In genomic region chr22:49550766-49551362, GRCh38 we compare ENCODE assay signal across 25 cellular contexts.
A peak's percentile ranks its signal among the peaks of the same experiment; 100 is the strongest.
DNase-seq lines count a peak whose midpoint lies in the region; ATAC-seq and TF ChIP-seq lines count a peak whose summit lies in the region.
"Had no signal": no experiment of that assay in that cellular context is flagged by ENCODE, and none has a peak within 500 bp of the region (broad histone marks: within the 10 kb centered on the region; RNA-seq: fewer than 3 reads in every experiment).

No MANE protein-coding gene starts in this region.

- TF ChIP-seq CTCF in WERI-Rb-1 (IDR thresholded peaks at IDR 0.05; ENCODE audit: low read depth, low read length) (peak; percentile 65), spleen (IDR thresholded peaks at IDR 0.05 in 8 of 11, conservative IDR thresholded peaks at IDR 0.05 in 3 of 11) (no peak)

- ATAC-seq in sciatic nerve = no peak
- no peak for ATAC-seq in HG02852 (IDR thresholded peaks at IDR 0.05; ENCODE audit: unreplicated experiment)
- ATAC-seq: CD8-positive, alpha-beta T cell; esophagus mucosa; naive thymus-derived CD4-positive, alpha-beta T cell; stimulated activated naive CD8-positive, alpha-beta T cell treated with anti-CD3 and anti-CD28 coated beads, Interleukin-15, Interleukin-2, amounts not matched to agents 100 U/mL and 50 U/mL, for 24 hours had no signal

- no peak overlapping the region for H3K27ac ChIP-seq in WERI-Rb-1
- no peak overlapping the region for H3K27ac ChIP-seq in spleen
- H3K27ac ChIP-seq: hepatocyte, ovary, tibial artery had no signal

- peak; percentile 34 for DNase-seq in activated effector memory CD4-positive, alpha-beta T cell treated with anti-CD3 and anti-CD28 coated beads, Interleukin-2, amount 50 U/mL, for 16 hours
- DNase-seq in activated effector memory CD4-positive, alpha-beta T cell treated with Interleukin-2 at 50 U/mL for 16 hours = no peak
- DNase-seq in HuH-7 (ENCODE audit: low spot score) = peak; percentile 52
- DNase-seq in WERI-Rb-1 = no peak
- peak; percentile 30 for DNase-seq in spleen
- no peak for DNase-seq in sciatic nerve (ENCODE audit: low spot score)
- no peak for DNase-seq in superior temporal gyrus (ENCODE audit: extremely low spot score)
- DNase-seq: activated CD4-positive, alpha-beta T cell treated with anti-CD3 and anti-CD28 coated beads for 1 hour; activated T-cell treated with anti-CD3 and anti-CD28 coated beads, Interleukin-2, amount 50 U/mL, for 1 hour; amniotic stem cell; CD8-positive, alpha-beta T cell; DMS153; effector memory CD4-positive, alpha-beta T cell; GDM1; naive thymus-derived CD4-positive, alpha-beta T cell; NCI-H1417; NCI-H2107; NCI-H446 treated with DMSO at 0.1 percent for 48 hours; stimulated activated naive CD8-positive, alpha-beta T cell treated with anti-CD3 and anti-CD28 coated beads, Interleukin-15, Interleukin-2, amounts not matched to agents 100 U/mL and 50 U/mL, for 24 hours; T-helper 1 cell had no signal

- no peak for TF ChIP-seq POLR2A in spleen (IDR thresholded peaks at IDR 0.05)

- H3K36me3 ChIP-seq in WERI-Rb-1 (no peaks in the 10 kb centered on the region), spleen (peaks cover 0 to 24% (median 0%) of the 10 kb centered on the region in 6 donors)
- H3K36me3 ChIP-seq: ovary, tibial artery had no signal

- H3K27me3 ChIP-seq in WERI-Rb-1 (ENCODE audit: insufficient read depth, low read depth, severe bottlenecking) (no peaks in the 10 kb centered on the region), spleen (replicated peaks in 1 of 7) (no peaks in the 10 kb centered on the region)
- H3K27me3 ChIP-seq: hepatocyte, ovary had no signal

- peaks cover 0 to 6% (median 0%) of the 10 kb centered on the region in 6 donors for H3K4me1 ChIP-seq in spleen
- H3K4me1 ChIP-seq: tibial artery had no signal

- WGBS in spleen, 5 donors = 87 to 99% (median 96%) methylated on average over 9 to 11 of the region's 11 CpGs

- intact Hi-C loops in spleen (cut with DNase I; ENCODE audit: low total_unique reads) (no loop called here), sciatic nerve (cut with DNase I) (no loop called here)

- H3K4me3 ChIP-seq in WERI-Rb-1 (ENCODE audit: low read depth, low read length) (no peak overlapping the region), spleen (no peak overlapping the region)
- H3K4me3 ChIP-seq: hepatocyte, ovary, tibial artery had no signal

- H3K9me3 ChIP-seq in WERI-Rb-1 (ENCODE audit: severe bottlenecking) (peaks cover 5% of the 10 kb centered on the region), spleen (peaks cover 0 to 22% (median 14%) of the 10 kb centered on the region in 8 donors)

Comparison
In these comparisons a context has a peak if more than half of its experiments do, and no peak if none do; other contexts are left out.
1. DNase-seq: peak in activated effector memory CD4-positive, alpha-beta T cell treated with anti-CD3 and anti-CD28 coated beads, Interleukin-2, amount 50 U/mL, for 16 hours (single experiment), HuH-7 (single experiment) and spleen (single experiment); none in activated effector memory CD4-positive, alpha-beta T cell treated with Interleukin-2 at 50 U/mL for 16 hours (single experiment), WERI-Rb-1 (single experiment), sciatic nerve (single experiment) and superior temporal gyrus (single experiment).